ENCODE assay signal across 8 cellular contexts in the genomic region with DNA sequence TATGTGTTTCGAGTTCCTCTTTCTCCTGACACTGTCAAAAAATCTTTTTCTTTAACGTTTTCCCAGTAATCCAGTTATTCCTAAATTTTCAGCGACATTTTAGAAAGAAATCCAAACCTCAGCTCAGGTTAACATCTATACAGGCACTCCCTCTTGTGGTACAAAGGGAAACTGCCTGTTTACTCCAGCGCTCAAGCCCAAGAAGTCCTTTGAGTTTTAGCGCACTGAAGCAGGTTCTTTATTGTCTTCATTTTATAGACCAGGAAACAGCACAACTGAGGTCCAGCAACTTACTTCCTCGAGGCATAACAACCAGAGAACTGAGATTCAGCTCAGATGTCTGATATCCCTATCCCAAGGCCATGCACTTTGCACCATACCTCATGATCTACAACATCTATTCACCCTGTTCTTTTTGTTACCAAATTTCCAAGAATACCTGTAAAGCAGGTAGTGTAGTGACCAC.
DNase-seq lines count a peak whose midpoint lies in the region; ATAC-seq and TF ChIP-seq lines count a peak whose summit lies in the region.

No MANE protein-coding gene starts in this region.

- peaks cover 3% of the 10 kb centered on the region for H3K36me3 Mint-ChIP-seq in type B pancreatic cell

- ATAC-seq in HG03159 (IDR thresholded peaks at IDR 0.05; ENCODE audit: unreplicated experiment), result peak; percentile 57
- peak; percentile 74 for ATAC-seq in esophagus mucosa
- no peak for ATAC-seq in GM21423 (IDR thresholded peaks at IDR 0.05; ENCODE audit: unreplicated experiment)

- peak overlapping the region; percentile 1 for H3K27ac Mint-ChIP-seq in type B pancreatic cell

- peaks cover 3% of the 10 kb centered on the region for H3K9me3 Mint-ChIP-seq in type B pancreatic cell

- DNase-seq in ELF-1 (ENCODE audit: low read depth, low spot score), result peak; percentile 70
- peak; percentile 3 for DNase-seq in NCI-H446 treated with DMSO at 0.1 percent for 48 hours (lab: John Stamatoyannopoulos, UW)
- DNase-seq in activated CD4-positive, alpha-beta T cell treated with anti-CD3 and anti-CD28 coated beads, Interleukin-2, amount 50 U/mL, for 4 hours, result peak; percentile 32 to 38
- DNase-seq in mucosa of gallbladder (ENCODE audit: low spot score), result peak; percentile 74
- no peak for DNase-seq in type B pancreatic cell (ENCODE audit: extremely low spot score, unreplicated experiment)

- peaks cover 3% of the 10 kb centered on the region for H3K27me3 Mint-ChIP-seq in type B pancreatic cell

- H3K4me1 Mint-ChIP-seq in type B pancreatic cell (ENCODE audit: unreplicated experiment), result peaks cover 9% of the 10 kb centered on the region

- TF ChIP-seq CTCF in type B pancreatic cell (conservative IDR thresholded peaks at IDR 0.05), result peak; percentile 96

- no peak overlapping the region for H3K4me3 Mint-ChIP-seq in type B pancreatic cell
